ENCODE assay signal across 8 cellular contexts in the genomic region with DNA sequence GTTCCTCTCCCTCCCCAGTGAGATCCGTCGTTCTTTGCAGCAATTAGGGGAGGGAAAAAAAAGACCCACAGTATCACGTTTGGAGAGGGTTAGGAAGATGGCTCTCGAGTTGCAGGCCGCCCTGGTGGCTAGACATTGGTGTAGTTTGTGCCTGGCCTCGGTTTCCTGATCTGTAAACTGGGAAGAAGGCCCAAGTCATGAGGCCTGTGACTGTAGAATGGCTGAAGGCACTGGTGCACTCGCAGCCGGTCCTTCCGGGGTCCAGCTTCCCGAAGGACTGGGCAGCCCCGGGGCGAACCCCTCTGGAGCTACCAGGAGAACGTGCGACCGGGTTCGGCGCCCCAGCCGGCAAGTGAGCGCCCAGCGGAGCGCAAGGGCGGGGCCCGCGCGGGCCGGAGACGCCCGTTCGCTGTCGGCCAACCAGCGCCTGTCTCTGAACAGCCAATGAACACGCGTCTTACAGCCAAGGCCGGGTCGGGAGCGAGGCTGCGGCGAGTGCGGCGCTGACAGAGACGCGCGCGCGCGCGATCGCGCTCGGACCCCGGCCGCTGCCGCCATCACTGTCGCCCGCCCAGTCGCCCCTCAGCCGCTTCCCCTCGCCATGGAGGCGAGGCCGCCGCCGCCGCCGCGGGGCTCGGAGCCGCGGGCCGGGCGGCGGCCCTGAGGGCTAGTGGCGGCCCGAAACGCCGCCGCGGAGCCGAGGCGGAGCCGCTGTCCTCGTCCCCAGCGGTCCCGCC. TPM values are rescaled to one million over a fixed set of nuclear protein-coding genes. Genes with fewer than 3 reads are reported as not detected.
DNase-seq lines count a peak whose midpoint lies in the region; TF ChIP-seq lines count a peak whose summit lies in the region.

A gene with protein sequence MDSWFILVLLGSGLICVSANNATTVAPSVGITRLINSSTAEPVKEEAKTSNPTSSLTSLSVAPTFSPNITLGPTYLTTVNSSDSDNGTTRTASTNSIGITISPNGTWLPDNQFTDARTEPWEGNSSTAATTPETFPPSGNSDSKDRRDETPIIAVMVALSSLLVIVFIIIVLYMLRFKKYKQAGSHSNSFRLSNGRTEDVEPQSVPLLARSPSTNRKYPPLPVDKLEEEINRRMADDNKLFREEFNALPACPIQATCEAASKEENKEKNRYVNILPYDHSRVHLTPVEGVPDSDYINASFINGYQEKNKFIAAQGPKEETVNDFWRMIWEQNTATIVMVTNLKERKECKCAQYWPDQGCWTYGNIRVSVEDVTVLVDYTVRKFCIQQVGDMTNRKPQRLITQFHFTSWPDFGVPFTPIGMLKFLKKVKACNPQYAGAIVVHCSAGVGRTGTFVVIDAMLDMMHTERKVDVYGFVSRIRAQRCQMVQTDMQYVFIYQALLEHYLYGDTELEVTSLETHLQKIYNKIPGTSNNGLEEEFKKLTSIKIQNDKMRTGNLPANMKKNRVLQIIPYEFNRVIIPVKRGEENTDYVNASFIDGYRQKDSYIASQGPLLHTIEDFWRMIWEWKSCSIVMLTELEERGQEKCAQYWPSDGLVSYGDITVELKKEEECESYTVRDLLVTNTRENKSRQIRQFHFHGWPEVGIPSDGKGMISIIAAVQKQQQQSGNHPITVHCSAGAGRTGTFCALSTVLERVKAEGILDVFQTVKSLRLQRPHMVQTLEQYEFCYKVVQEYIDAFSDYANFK (plus strand): TSS at position 472 of the 737 bp plus-strand sequence. CDS start 90,797 bp downstream, outside the sequence.

- H3K4me3 Mint-ChIP-seq in HFFc6, result peak within 1 kb of the TSS; percentile 92

- peak within 1 kb of the TSS; percentile 88 for H3K9ac ChIP-seq in SK-N-SH

- TF ChIP-seq CTCF in HFFc6 (IDR thresholded peaks at IDR 0.05), result no peak
- TF ChIP-seq CTCF in NB4 (IDR thresholded peaks at IDR 0.05; ENCODE audit: low read depth, low read length), result no peak
- no peak for TF ChIP-seq CTCF in SK-N-SH (IDR thresholded peaks at IDR 0.05)
- TF ChIP-seq CTCF in suprapubic skin (IDR thresholded peaks at IDR 0.05), result no peak

- TF ChIP-seq EP300 in SK-N-SH (IDR thresholded peaks at IDR 0.05; ENCODE audit: borderline replicate concordance in 1 of 2, low read depth in 1 of 2, low read length in 1 of 2) (no peak), suprapubic skin (IDR thresholded peaks at IDR 0.05) (no peak)

- H2AFZ ChIP-seq in SK-N-SH (ENCODE audit: low read depth), result peak within 1 kb of the TSS; percentile 94

- CTCF ChIA-PET in SK-N-SH (lab: Yijun Ruan, JAX), result interaction anchor here (0.7 to 1.4 kb wide), 7 partner anchors 9 to 576 kb away, joined by 3 read pairs; no protein-coding TSS in a partner anchor

- peak within 1 kb of the TSS; percentile 43 to 78; a peak in 3 of 4 replicates for H3K27ac ChIP-seq in SK-N-SH (ENCODE audit: low read depth in 2 of 2, low read length in 1 of 2)
- peak within 1 kb of the TSS; percentile 90 for H3K27ac ChIP-seq in suprapubic skin

- POLR2A ChIA-PET in SK-N-SH (lab: Yijun Ruan, JAX), result interaction anchor here (1.0 to 1.1 kb wide), 2 partner anchors 73 to 221 kb away, joined by 3 to 4 read pairs; a partner anchor contains a TSS

- H3K36me3 ChIP-seq in SK-N-SH (replicated peaks in 1 of 2; ENCODE audit: control insufficient read depth in 1 of 2, insufficient read depth in 2 of 2, low read length in 1 of 2) (peaks cover 3 to 5% of the 10 kb centered on the region in 2 experiments), suprapubic skin (no peaks in the 10 kb centered on the region)

- peak; percentile 86 for DNase-seq in HFFc6
- DNase-seq in NB4 (ENCODE audit: low read depth), result peak; percentile 98
- peak; percentile 97 for DNase-seq in SK-N-SH
- DNase-seq in activated naive CD4-positive, alpha-beta T cell treated with anti-CD3 and anti-CD28 coated beads, Interleukin-2, amount 50 U/mL, for 16 hours, result peak; percentile 92
- DNase-seq in globus pallidus (ENCODE audit: low spot score), result peak; percentile 94
- DNase-seq in occipital lobe (lab: John Stamatoyannopoulos, UW), result peak; percentile 90
- DNase-seq in suprapubic skin (ENCODE audit: low spot score in 2 of 2), result peak; percentile 94

- TF ChIP-seq RAD21 in SK-N-SH (IDR thresholded peaks at IDR 0.05; ENCODE audit: low read length), result no peak

- H3K79me2 ChIP-seq in SK-N-SH (ENCODE audit: insufficient read depth), result peaks cover 46% of the 10 kb centered on the region

- no peaks in the 10 kb centered on the region for H3K9me3 Mint-ChIP-seq in HFFc6

- H3K27me3 Mint-ChIP-seq in HFFc6 (ENCODE audit: insufficient read depth), result no peaks in the 10 kb centered on the region; the same call in 1 of the 2 replicates

- H3K36me3 Mint-ChIP-seq in HFFc6 (ENCODE audit: low read depth), result 0 out of 2 replicates have a peak, but pooled peaks cover 5% of the 10 kb centered on the region

- peaks cover 20% of the 10 kb centered on the region for H3F3A ChIP-seq in SK-N-SH (replicated peaks; ENCODE audit: insufficient read depth)

- H3K4me2 ChIP-seq in SK-N-SH, result peak within 1 kb of the TSS; percentile 97

- peak within 1 kb of the TSS; percentile 84 for H3K27ac Mint-ChIP-seq in HFFc6

- H3K27me3 ChIP-seq in SK-N-SH (ENCODE audit: insufficient read depth), result no peaks in the 10 kb centered on the region
- H3K27me3 ChIP-seq in suprapubic skin, result no peaks in the 10 kb centered on the region

- H4K20me1 ChIP-seq in SK-N-SH (ENCODE audit: insufficient read depth), result peaks cover 9% of the 10 kb centered on the region; the same call in 1 of the 2 replicates

- H3K9me3 ChIP-seq in SK-N-SH (no peaks in the 10 kb centered on the region), suprapubic skin (no peaks in the 10 kb centered on the region)

- peaks cover 63% of the 10 kb centered on the region for H3K4me1 Mint-ChIP-seq in HFFc6 (ENCODE audit: low read depth)

- H3K4me1 ChIP-seq in SK-N-SH (ENCODE audit: control insufficient read depth in 1 of 2, insufficient read depth in 2 of 2, low read depth in 1 of 2, low read length in 1 of 2) (peaks cover 13 to 22% of the 10 kb centered on the region in 2 experiments), suprapubic skin (peaks cover 47% of the 10 kb centered on the region)

- H3K4me3 ChIP-seq in GM08714 (ENCODE audit: low read length), result peak within 1 kb of the TSS; percentile 90
- peak within 1 kb of the TSS; percentile 83 for H3K4me3 ChIP-seq in NB4 (ENCODE audit: low read depth, low read length)
- peak within 1 kb of the TSS; percentile 89 to 98 for H3K4me3 ChIP-seq in SK-N-SH (ENCODE audit: low read depth in 2 of 2, low read length in 1 of 2)
- peak within 1 kb of the TSS; percentile 75 for H3K4me3 ChIP-seq in suprapubic skin

- 1% methylated on average over 10 of the region's 83 CpGs for WGBS in SK-N-SH (ENCODE audit: low lambda C conversion rate)
- under 1% methylated on average over 30 of the region's 83 CpGs for WGBS in suprapubic skin

- TF ChIP-seq POLR2A in NB4 (IDR thresholded peaks at IDR 0.05; ENCODE audit: extremely low read depth, insufficient read length) (peak; percentile 99), suprapubic skin (IDR thresholded peaks at IDR 0.05) (peak; percentile 69 to 75)

- no peaks in the 10 kb centered on the region for H3K9me2 ChIP-seq in SK-N-SH

TF ChIP-seq in SK-N-SH, 30 proteins besides CTCF, POLR2A, EP300 and RAD21 (continues in another document):
- 0 out of 2 replicates have a peak, but pooled peaks have one; percentile 1 for TF ChIP-seq ELF1 (IDR thresholded peaks at IDR 0.05)
- TF ChIP-seq, protein P1, sequence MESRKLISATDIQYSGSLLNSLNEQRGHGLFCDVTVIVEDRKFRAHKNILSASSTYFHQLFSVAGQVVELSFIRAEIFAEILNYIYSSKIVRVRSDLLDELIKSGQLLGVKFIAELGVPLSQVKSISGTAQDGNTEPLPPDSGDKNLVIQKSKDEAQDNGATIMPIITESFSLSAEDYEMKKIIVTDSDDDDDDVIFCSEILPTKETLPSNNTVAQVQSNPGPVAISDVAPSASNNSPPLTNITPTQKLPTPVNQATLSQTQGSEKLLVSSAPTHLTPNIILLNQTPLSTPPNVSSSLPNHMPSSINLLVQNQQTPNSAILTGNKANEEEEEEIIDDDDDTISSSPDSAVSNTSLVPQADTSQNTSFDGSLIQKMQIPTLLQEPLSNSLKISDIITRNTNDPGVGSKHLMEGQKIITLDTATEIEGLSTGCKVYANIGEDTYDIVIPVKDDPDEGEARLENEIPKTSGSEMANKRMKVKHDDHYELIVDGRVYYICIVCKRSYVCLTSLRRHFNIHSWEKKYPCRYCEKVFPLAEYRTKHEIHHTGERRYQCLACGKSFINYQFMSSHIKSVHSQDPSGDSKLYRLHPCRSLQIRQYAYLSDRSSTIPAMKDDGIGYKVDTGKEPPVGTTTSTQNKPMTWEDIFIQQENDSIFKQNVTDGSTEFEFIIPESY (IDR thresholded peaks at IDR 0.05; ENCODE audit: borderline replicate concordance, low read depth), result no peak
- no peak for TF ChIP-seq CHD2 (IDR thresholded peaks at IDR 0.05; ENCODE audit: low read length, partially characterized antibody)
- TF ChIP-seq, protein P2, sequence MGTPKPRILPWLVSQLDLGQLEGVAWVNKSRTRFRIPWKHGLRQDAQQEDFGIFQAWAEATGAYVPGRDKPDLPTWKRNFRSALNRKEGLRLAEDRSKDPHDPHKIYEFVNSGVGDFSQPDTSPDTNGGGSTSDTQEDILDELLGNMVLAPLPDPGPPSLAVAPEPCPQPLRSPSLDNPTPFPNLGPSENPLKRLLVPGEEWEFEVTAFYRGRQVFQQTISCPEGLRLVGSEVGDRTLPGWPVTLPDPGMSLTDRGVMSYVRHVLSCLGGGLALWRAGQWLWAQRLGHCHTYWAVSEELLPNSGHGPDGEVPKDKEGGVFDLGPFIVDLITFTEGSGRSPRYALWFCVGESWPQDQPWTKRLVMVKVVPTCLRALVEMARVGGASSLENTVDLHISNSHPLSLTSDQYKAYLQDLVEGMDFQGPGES (IDR thresholded peaks at IDR 0.05; ENCODE audit: low read depth, low read length), result 0 out of 2 replicates have a peak, but pooled peaks have one; percentile 18
- TF ChIP-seq MEF2A (IDR thresholded peaks at IDR 0.05; ENCODE audit: borderline replicate concordance, low read depth), result no peak
- no peak for TF ChIP-seq SMC3 (IDR thresholded peaks at IDR 0.05; ENCODE audit: low read depth, low read length)
- no peak for TF ChIP-seq EZH2phosphoT487 (IDR thresholded peaks at IDR 0.05; ENCODE audit: borderline replicate concordance, low read depth)
- TF ChIP-seq, protein P3, sequence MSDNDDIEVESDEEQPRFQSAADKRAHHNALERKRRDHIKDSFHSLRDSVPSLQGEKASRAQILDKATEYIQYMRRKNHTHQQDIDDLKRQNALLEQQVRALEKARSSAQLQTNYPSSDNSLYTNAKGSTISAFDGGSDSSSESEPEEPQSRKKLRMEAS (IDR thresholded peaks at IDR 0.05; ENCODE audit: low read depth), result peak; percentile 22; the same call in 1 of the 2 replicates
- peak; percentile 28; the same call in 1 of the 2 replicates for TF ChIP-seq RCOR1 (IDR thresholded peaks at IDR 0.05; ENCODE audit: low read length)
- peak; percentile 53 for TF ChIP-seq NRF1 (IDR thresholded peaks at IDR 0.05; ENCODE audit: low read depth, low read length)

RNA-seq across cellular contexts. Expression of the gene that starts here (rescaled TPM):
- 10 to 100 TPM; 44.3 to 54.4 (median 48.7) TPM for total RNA-seq in HFFc6 (2021; fragmentation: NEBNext Ultra II Directional; extraction: Animal tissue kit (Norgen Biotek cat#: 25700))
- polyA plus RNA-seq in SK-N-SH (2012; rRNA removed), result 47.6 and 55.4 TPM in 2 replicates
- polyA plus RNA-seq in SK-N-SH (2012; cell fraction: cytosol; rRNA removed), result 62.0 and 65.9 TPM in 2 replicates
- 45.0 and 59.2 TPM in 2 replicates for polyA plus RNA-seq in SK-N-SH (2012; cell fraction: nucleus; rRNA removed)
- 216 TPM for total RNA-seq in occipital lobe
- total RNA-seq in suprapubic skin, result 10 to 100 TPM; 47.7 to 83.0 (median 73.4) TPM

Comparison
In these comparisons a context has a peak if more than half of its experiments do, and no peak if none do; other contexts are left out.
1. Peak in every context shown above with its lines: DNase-seq, H3K4me3 ChIP-seq and H3K27ac ChIP-seq.